Comparison of ENCODE assay signal across 8 cellular contexts in genomic region chr15:41894251-41894790, GRCh38. TPM values are rescaled to one million over a fixed set of nuclear protein-coding genes. Genes with fewer than 3 reads are reported as not detected.
DNase-seq lines count a peak whose midpoint lies in the region; ATAC-seq and TF ChIP-seq lines count a peak whose summit lies in the region.

No MANE protein-coding gene starts in this region.

- H3K27me3 ChIP-seq in CD4-positive, CD25-positive, alpha-beta regulatory T cell (ENCODE audit: control insufficient read depth, insufficient read depth, low read length), result no peaks in the 10 kb centered on the region
- no peaks in the 10 kb centered on the region for H3K27me3 ChIP-seq in osteoblast (ENCODE audit: insufficient read depth, low read length)

- no peaks in the 10 kb centered on the region for H3K27me3 Mint-ChIP-seq in CD4-positive, CD25-positive, alpha-beta regulatory T cell
- H3K27me3 Mint-ChIP-seq in HFFc6 (ENCODE audit: insufficient read depth), result peaks cover 2% of the 10 kb centered on the region; the same call in 1 of the 2 replicates
- no peaks in the 10 kb centered on the region for H3K27me3 Mint-ChIP-seq in central memory CD8-positive, alpha-beta T cell

- H3K4me1 ChIP-seq in CD4-positive, CD25-positive, alpha-beta regulatory T cell (ENCODE audit: control insufficient read depth, insufficient read depth, low read length, poor library complexity, severe bottlenecking), result peaks cover 32% of the 10 kb centered on the region
- peaks cover 13% of the 10 kb centered on the region for H3K4me1 ChIP-seq in osteoblast (ENCODE audit: insufficient read depth, low read length)

- no peaks in the 10 kb centered on the region for H3K9me3 Mint-ChIP-seq in CD4-positive, CD25-positive, alpha-beta regulatory T cell
- no peaks in the 10 kb centered on the region for H3K9me3 Mint-ChIP-seq in HFFc6
- H3K9me3 Mint-ChIP-seq in central memory CD8-positive, alpha-beta T cell, result no peaks in the 10 kb centered on the region

- H3K4me3 Mint-ChIP-seq in CD4-positive, CD25-positive, alpha-beta regulatory T cell, result peak overlapping the region; percentile 68 to 89 (median 82)
- peak overlapping the region; percentile 34 for H3K4me3 Mint-ChIP-seq in HFFc6
- peak overlapping the region; percentile 58 for H3K4me3 Mint-ChIP-seq in central memory CD8-positive, alpha-beta T cell

- H3K4me1 Mint-ChIP-seq in CD4-positive, CD25-positive, alpha-beta regulatory T cell, result peaks cover 0 to 57% (median 18%) of the 10 kb centered on the region in 4 donors
- peaks cover 14% of the 10 kb centered on the region for H3K4me1 Mint-ChIP-seq in HFFc6 (ENCODE audit: low read depth)
- peaks cover 35% of the 10 kb centered on the region for H3K4me1 Mint-ChIP-seq in central memory CD8-positive, alpha-beta T cell

- H3K4me3 ChIP-seq in CD4-positive, CD25-positive, alpha-beta regulatory T cell (ENCODE audit: low read depth, low read length), result no peak overlapping the region
- H3K4me3 ChIP-seq in osteoblast (ENCODE audit: insufficient read depth, low read length), result peak overlapping the region; percentile 45

- peak overlapping the region; percentile 70 for H3K4me2 ChIP-seq in osteoblast (ENCODE audit: insufficient read depth, low read length)

- H2AFZ ChIP-seq in osteoblast (ENCODE audit: low read length), result peak overlapping the region; percentile 62

- H3K79me2 ChIP-seq in osteoblast (ENCODE audit: insufficient read depth, low read length), result no peaks in the 10 kb centered on the region

- H4K20me1 ChIP-seq in osteoblast (ENCODE audit: insufficient read depth, low read length), result no peaks in the 10 kb centered on the region

- H3K27ac Mint-ChIP-seq in CD4-positive, CD25-positive, alpha-beta regulatory T cell, result peak overlapping the region; percentile 97 to 99 (median 98)
- peak overlapping the region; percentile 83 for H3K27ac Mint-ChIP-seq in HFFc6
- peak overlapping the region; percentile 96 for H3K27ac Mint-ChIP-seq in central memory CD8-positive, alpha-beta T cell (ENCODE audit: low read depth)

- ATAC-seq in CD4-positive, CD25-positive, alpha-beta regulatory T cell (ENCODE audit: low read depth in 2 of 2), result no peak
- no peak for ATAC-seq in central memory CD8-positive, alpha-beta T cell (replicated peaks; ENCODE audit: extremely low read depth, poor library complexity, severe bottlenecking)

- peak overlapping the region; percentile 84 for H3K27ac ChIP-seq in CD4-positive, CD25-positive, alpha-beta regulatory T cell (ENCODE audit: insufficient read depth, low read length, poor library complexity, severe bottlenecking)
- no peak overlapping the region for H3K27ac ChIP-seq in osteoblast (ENCODE audit: low read depth, low read length)

- DNase-seq in CD4-positive, CD25-positive, alpha-beta regulatory T cell, result no peak
- DNase-seq in HFFc6, result no peak
- DNase-seq in central memory CD8-positive, alpha-beta T cell (ENCODE audit: low spot score in 2 of 2), result no peak
- DNase-seq in osteoblast (ENCODE audit: insufficient read length, low spot score, missing footprints), result peak; percentile 75
- no peak for DNase-seq in NCI-H2196 treated with DMSO at 0.1 percent for 48 hours (lab: John Stamatoyannopoulos, UW; ENCODE audit: unreplicated experiment)
- no peak for DNase-seq in NCI-H226
- DNase-seq in activated gamma-delta T cell (lab: John Stamatoyannopoulos, UW), result no peak
- DNase-seq in activated effector memory CD4-positive, alpha-beta T cell treated with Interleukin-2 at 50 U/mL for 16 hours, result no peak

- TF ChIP-seq CTCF in HFFc6 (IDR thresholded peaks at IDR 0.05) (no peak), osteoblast (IDR thresholded peaks at IDR 0.05; ENCODE audit: extremely low read depth, low read depth, low read length) (no peak)

- H3K36me3 Mint-ChIP-seq in CD4-positive, CD25-positive, alpha-beta regulatory T cell, result no peaks in the 10 kb centered on the region
- H3K36me3 Mint-ChIP-seq in HFFc6 (ENCODE audit: low read depth), result 0 out of 2 replicates have a peak, but pooled peaks cover 4% of the 10 kb centered on the region
- H3K36me3 Mint-ChIP-seq in central memory CD8-positive, alpha-beta T cell (ENCODE audit: insufficient read depth), result peaks cover 14% of the 10 kb centered on the region

- peaks cover 2% of the 10 kb centered on the region for H3K36me3 ChIP-seq in CD4-positive, CD25-positive, alpha-beta regulatory T cell (ENCODE audit: control insufficient read depth, insufficient read depth, low read length)
- H3K36me3 ChIP-seq in osteoblast (ENCODE audit: insufficient read depth, low read length), result peaks cover 11% of the 10 kb centered on the region

- no peaks in the 10 kb centered on the region for H3K9me3 ChIP-seq in CD4-positive, CD25-positive, alpha-beta regulatory T cell (ENCODE audit: control insufficient read depth in 2 of 2, low read length in 2 of 2)
- no peaks in the 10 kb centered on the region for H3K9me3 ChIP-seq in osteoblast (ENCODE audit: low read depth, low read length)

RNA-seq across cellular contexts. Expression of gene SPTBN5, which starts 0.5 kb away (rescaled TPM):
- total RNA-seq in CD4-positive, CD25-positive, alpha-beta regulatory T cell, result 2.7 TPM
- under 1 TPM in 1 of 4 donors, not detected in 3; 0.26 TPM for polyA plus RNA-seq in CD4-positive, CD25-positive, alpha-beta regulatory T cell
- under 1 TPM; 0.16 to 0.34 (median 0.24) TPM for total RNA-seq in HFFc6 (2021; fragmentation: NEBNext Ultra II Directional; extraction: Animal tissue kit (Norgen Biotek cat#: 25700))
- under 0.01 and 0.36 TPM in 2 replicates for total RNA-seq in osteoblast

RNA-seq across cellular contexts. Expression of gene PLA2G4B, which starts 55.7 kb away (rescaled TPM):
- total RNA-seq in CD4-positive, CD25-positive, alpha-beta regulatory T cell, result 30.1 TPM
- 1 to 10 TPM in 2 of 4 donors, under 1 TPM in 2; 0.42 to 3.4 (median 1.4) TPM for polyA plus RNA-seq in CD4-positive, CD25-positive, alpha-beta regulatory T cell
- total RNA-seq in HFFc6 (2021; fragmentation: NEBNext Ultra II Directional; extraction: Animal tissue kit (Norgen Biotek cat#: 25700)), result 1 to 10 TPM; 1.6 to 3.0 (median 2.7) TPM
- 0.72 and 1.2 TPM in 2 replicates for total RNA-seq in osteoblast
